ENCODE assay signal across 19 cellular contexts in genomic region chr11:93606721-93607120, GRCh38. TPM values are rescaled to one million over a fixed set of nuclear protein-coding genes. Genes with fewer than 3 reads are reported as not detected.
DNase-seq lines count a peak whose midpoint lies in the region; ATAC-seq and TF ChIP-seq lines count a peak whose summit lies in the region.
"Had no signal": no experiment of that assay in that cellular context is flagged by ENCODE, and none has a peak within 500 bp of the region (broad histone marks: within the 10 kb centered on the region; RNA-seq: fewer than 3 reads in every experiment).

No MANE protein-coding gene starts in this region.

- BruUV-seq in OCI-LY7 (replicated peaks; lab: Mats Ljungman, UMichigan): no TSS peak

- TF ChIP-seq CTCF in OCI-LY7 (conservative IDR thresholded peaks at IDR 0.05; ENCODE audit: low read length): no peak

- CTCF ChIA-PET in OCI-LY7 (lab: Charles Lee; ENCODE audit: unreplicated experiment): no interaction called here

- H3K4me1 ChIP-seq in OCI-LY7 (ENCODE audit: insufficient read depth, low read length, poor library complexity, severe bottlenecking): no peaks in the 10 kb centered on the region
- H3K4me1 ChIP-seq: A549 had no signal

- H3K4me3 ChIP-seq in OCI-LY7 (ENCODE audit: low read depth, low read length, poor library complexity, severe bottlenecking): no peak overlapping the region
- H3K4me3 ChIP-seq: A549; BLaER1 treated with 17β-estradiol and CSF1 and Interleukin-3, amounts not matched to agents 10 nM and 100 nM had no signal

- H2AFZ ChIP-seq in OCI-LY7 (ENCODE audit: low read length): no peak overlapping the region

- no peak for ATAC-seq in HG03521 (IDR thresholded peaks at IDR 0.05; ENCODE audit: unreplicated experiment)
- ATAC-seq: A549; CD8-positive, alpha-beta T cell had no signal

- H3K4me2 ChIP-seq in OCI-LY7 (ENCODE audit: low read length): no peak overlapping the region
- H3K4me2 ChIP-seq: A549; BLaER1 treated with 17β-estradiol and CSF1 and Interleukin-3, amounts not matched to agents 10 nM and 100 nM had no signal

- no peaks in the 10 kb centered on the region for H3K79me2 ChIP-seq in OCI-LY7 (ENCODE audit: insufficient read depth, low read depth, low read length)

- intact Hi-C loops in OCI-LY7 (cut with micrococcal nuclease; ENCODE audit: unreplicated experiment): no loop called here

- H3K9me2 ChIP-seq in OCI-LY7 (ENCODE audit: insufficient read depth, low read length): no peaks in the 10 kb centered on the region

- H3K36me3 ChIP-seq in OCI-LY7 (ENCODE audit: insufficient read depth, low read length): no peaks in the 10 kb centered on the region
- H3K36me3 ChIP-seq: BLaER1 treated with 17β-estradiol and CSF1 and Interleukin-3, amounts not matched to agents 10 nM and 100 nM had no signal

- DNase-seq in DMS53 (lab: John Stamatoyannopoulos, UW) (peak; percentile 11), DMS53 treated with DMSO at 0.1 percent for 48 hours (lab: John Stamatoyannopoulos, UW; ENCODE audit: unreplicated experiment) (no peak), HT1080 (ENCODE audit: low read depth) (peak; percentile 20), NCI-H69 (lab: John Stamatoyannopoulos, UW) (peak; percentile 8), RPMI7951 (ENCODE audit: low read depth) (peak; percentile 26), OCI-LY7 (ENCODE audit: low spot score) (no peak)
- DNase-seq in activated CD4-positive, CD25-positive, alpha-beta regulatory T cell (lab: John Stamatoyannopoulos, UW): no peak
- DNase-seq: AML-193; Caco-2; Calu3; CD4-positive, alpha-beta T cell; CD8-positive, alpha-beta T cell; DMS79 treated with DMSO at 0.1 percent for 48 hours; GF-D8 had no signal

- H3K9me3 ChIP-seq in OCI-LY7 (ENCODE audit: low read length): no peaks in the 10 kb centered on the region
- H3K9me3 ChIP-seq: A549; BLaER1 treated with 17β-estradiol and CSF1 and Interleukin-3, amounts not matched to agents 10 nM and 100 nM; Caco-2 had no signal

- H3K27ac ChIP-seq in OCI-LY7 (ENCODE audit: low read depth, low read length, poor library complexity, severe bottlenecking): no peak overlapping the region
- H3K27ac ChIP-seq: 22Rv1; A549; BLaER1 treated with 17β-estradiol and CSF1 and Interleukin-3, amounts not matched to agents 10 nM and 100 nM; C4-2B had no signal

- H4K20me1 ChIP-seq in OCI-LY7 (ENCODE audit: insufficient read depth, low read length): no peaks in the 10 kb centered on the region
- H4K20me1 ChIP-seq: BLaER1 treated with 17β-estradiol and CSF1 and Interleukin-3, amounts not matched to agents 10 nM and 100 nM had no signal

- POLR2A ChIA-PET in OCI-LY7 (lab: Charles Lee): no interaction called here

RNA-seq across cellular contexts. Expression of gene CEP295, which starts 54.8 kb away (rescaled TPM):
- total RNA-seq in HT1080 (2014; rRNA removed; shearing (Covaris generic)): 11.7 and 15.2 TPM in 2 replicates
- polyA plus RNA-seq in HT1080 (2015; cell fraction: cytosol; rRNA removed): 5.5 and 6.1 TPM in 2 replicates
- 23.4 and 27.1 TPM in 2 replicates for polyA plus RNA-seq in HT1080 (2015; cell fraction: nucleus; rRNA removed)
- 22.7 and 24.9 TPM in 2 replicates for total RNA-seq in RPMI7951 (2014; rRNA removed; shearing (Covaris generic))
- 38.9 and 43.4 TPM in 2 replicates for total RNA-seq in OCI-LY7 (2014; rRNA removed; shearing (Covaris generic))
- 34.8 and 38.0 TPM in 2 replicates for total RNA-seq in OCI-LY7 (2022)

Comparison
In these comparisons a context has a peak if more than half of its experiments do, and no peak if none do; other contexts are left out.
1. DNase-seq: peak in DMS53 (single experiment), HT1080 (single experiment), NCI-H69 (single experiment) and RPMI7951 (single experiment); none in DMS53 treated with DMSO at 0.1 percent for 48 hours (single experiment), activated CD4-positive, CD25-positive, alpha-beta regulatory T cell (0 of 4) and OCI-LY7 (single experiment).